Comparison of ENCODE assay signal across 1 cellular context in genomic region chr7:151058766-151059361, GRCh38.
TF ChIP-seq lines count a peak whose summit lies in the region.

No MANE protein-coding gene starts in this region.

TF ChIP-seq in IMR-90, 13 proteins besides CTCF, POLR2A, EP300 and RAD21:
- TF ChIP-seq FOS (IDR thresholded peaks at IDR 0.05; ENCODE audit: low read depth, low read length) (no peak), RCOR1 (IDR thresholded peaks at IDR 0.05; ENCODE audit: insufficient replicate concordance, low read length) (no peak), CHD1 (IDR thresholded peaks at IDR 0.05; ENCODE audit: low read depth, low read length) (no peak; the same call in 1 of the 2 replicates), MXI1 (IDR thresholded peaks at IDR 0.05; ENCODE audit: borderline replicate concordance, low read depth, low read length) (no peak), RFX5 (IDR thresholded peaks at IDR 0.05; ENCODE audit: low read depth, low read length) (no peak), NFE2L2 (IDR thresholded peaks at IDR 0.05; ENCODE audit: low read depth, low read length) (no peak), MAFK (IDR thresholded peaks at IDR 0.05; ENCODE audit: low read depth, low read length) (no peak), CEBPB (IDR thresholded peaks at IDR 0.05; ENCODE audit: low read depth, low read length) (no peak)
- TF ChIP-seq, protein P1, sequence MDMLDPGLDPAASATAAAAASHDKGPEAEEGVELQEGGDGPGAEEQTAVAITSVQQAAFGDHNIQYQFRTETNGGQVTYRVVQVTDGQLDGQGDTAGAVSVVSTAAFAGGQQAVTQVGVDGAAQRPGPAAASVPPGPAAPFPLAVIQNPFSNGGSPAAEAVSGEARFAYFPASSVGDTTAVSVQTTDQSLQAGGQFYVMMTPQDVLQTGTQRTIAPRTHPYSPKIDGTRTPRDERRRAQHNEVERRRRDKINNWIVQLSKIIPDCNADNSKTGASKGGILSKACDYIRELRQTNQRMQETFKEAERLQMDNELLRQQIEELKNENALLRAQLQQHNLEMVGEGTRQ (IDR thresholded peaks at IDR 0.05; ENCODE audit: low read depth, low read length) = no peak
